Comparison of ENCODE assay signal across 8 cellular contexts in genomic region chrX:154751121-154751668, GRCh38. TPM values are rescaled to one million over a fixed set of nuclear protein-coding genes. Genes with fewer than 3 reads are reported as not detected.
DNase-seq lines count a peak whose midpoint lies in the region; ATAC-seq and TF ChIP-seq lines count a peak whose summit lies in the region.

No MANE protein-coding gene starts in this region.

- no peak overlapping the region for H2AFZ ChIP-seq in OCI-LY1 (ENCODE audit: low read length)

- ATAC-seq in psoas muscle (peak in 1 of 4 donors; percentile 30), HG02852 (IDR thresholded peaks at IDR 0.05; ENCODE audit: unreplicated experiment) (no peak), GM18907 (IDR thresholded peaks at IDR 0.05; ENCODE audit: unreplicated experiment) (no peak)

- H3K9me3 Mint-ChIP-seq in activated naive CD4-positive, alpha-beta T cell treated with anti-CD3 and anti-CD28 coated beads for 36 hours: no peaks in the 10 kb centered on the region

- H3K27me3 ChIP-seq in OCI-LY1 (ENCODE audit: insufficient read depth, low read length): no peaks in the 10 kb centered on the region
- no peaks in the 10 kb centered on the region for H3K27me3 ChIP-seq in effector memory CD4-positive, alpha-beta T cell (replicated peaks; ENCODE audit: control insufficient read depth, insufficient read depth, low read length, poor library complexity, severe bottlenecking)
- peaks cover 0 to 7% (median 0%) of the 10 kb centered on the region in 3 donors for H3K27me3 ChIP-seq in psoas muscle (ENCODE audit: insufficient read depth in 3 of 3, low read length in 2 of 3)

- peak overlapping the region; percentile 49; the same call in 1 of the 2 replicates for H3K9ac ChIP-seq in OCI-LY1 (ENCODE audit: low read length)

- in situ Hi-C loops in ACHN (cut with HindIII; ENCODE audit: low pct_ligation_motif_present, low pct_unique_long_range_greater_than_20kb, low sequenced_read_pairs): no loop called here

- no peaks in the 10 kb centered on the region for H4K20me1 ChIP-seq in OCI-LY1 (ENCODE audit: insufficient read depth, low read length)

- H3K4me1 ChIP-seq in OCI-LY1 (ENCODE audit: insufficient read depth, low read length, severe bottlenecking) (peaks cover 16% of the 10 kb centered on the region), psoas muscle (peaks cover 4% of the 10 kb centered on the region)
- peaks cover 11% of the 10 kb centered on the region for H3K4me1 ChIP-seq in effector memory CD4-positive, alpha-beta T cell (ENCODE audit: control insufficient read depth, insufficient read depth, low read length, poor library complexity, severe bottlenecking)

- H3K4me3 ChIP-seq in OCI-LY1 (ENCODE audit: low read depth, low read length, poor library complexity, severe bottlenecking) (peak overlapping the region; percentile 56), psoas muscle (peak overlapping the region; percentile 68)
- H3K4me3 ChIP-seq in effector memory CD4-positive, alpha-beta T cell (ENCODE audit: insufficient read depth, low read depth, low read length, poor library complexity, severe bottlenecking): peak overlapping the region; percentile 23

- CTCF ChIA-PET in activated naive CD4-positive, alpha-beta T cell treated with anti-CD3 and anti-CD28 coated beads for 36 hours (lab: Charles Lee): interaction anchor here (4.9 kb wide), 1 partner anchor 26 kb away, joined by 32 read pairs; no protein-coding TSS in a partner anchor

- H3K4me2 ChIP-seq in OCI-LY1 (ENCODE audit: low read length): peak overlapping the region; percentile 61

- H3K27ac ChIP-seq in OCI-LY1 (ENCODE audit: low read depth, low read length, poor library complexity, severe bottlenecking) (no peak overlapping the region), psoas muscle (no peak overlapping the region)
- no peak overlapping the region for H3K27ac ChIP-seq in effector memory CD4-positive, alpha-beta T cell (ENCODE audit: insufficient read depth, low read length, poor library complexity, severe bottlenecking)

- peak overlapping the region; percentile 55 for H3K4me3 Mint-ChIP-seq in activated naive CD4-positive, alpha-beta T cell treated with anti-CD3 and anti-CD28 coated beads for 36 hours

- WGBS in psoas muscle, 3 donors: 17 to 36% (median 26%) methylated on average over 11 to 16 of the region's 37 CpGs

- no peaks in the 10 kb centered on the region for H3K36me3 Mint-ChIP-seq in activated naive CD4-positive, alpha-beta T cell treated with anti-CD3 and anti-CD28 coated beads for 36 hours (ENCODE audit: low read depth)

- peaks cover 15% of the 10 kb centered on the region for H3K4me1 Mint-ChIP-seq in activated naive CD4-positive, alpha-beta T cell treated with anti-CD3 and anti-CD28 coated beads for 36 hours (ENCODE audit: low read depth)

- no peak overlapping the region for H3K27ac Mint-ChIP-seq in activated naive CD4-positive, alpha-beta T cell treated with anti-CD3 and anti-CD28 coated beads for 36 hours

- TF ChIP-seq CTCF in OCI-LY1 (IDR thresholded peaks at IDR 0.05; ENCODE audit: low read length): no peak
- TF ChIP-seq CTCF in psoas muscle (IDR thresholded peaks at IDR 0.05): no peak

- no peaks in the 10 kb centered on the region for H3K79me2 ChIP-seq in OCI-LY1 (ENCODE audit: insufficient read depth, low read length)

- H3K27me3 Mint-ChIP-seq in activated naive CD4-positive, alpha-beta T cell treated with anti-CD3 and anti-CD28 coated beads for 36 hours (ENCODE audit: low read depth): no peaks in the 10 kb centered on the region

- no peak for DNase-seq in activated naive CD4-positive, alpha-beta T cell treated with anti-CD3 and anti-CD28 coated beads for 36 hours
- DNase-seq in activated naive CD4-positive, alpha-beta T cell treated with Interleukin-2 at 50 U/mL for 16 hours: no peak
- DNase-seq in effector memory CD4-positive, alpha-beta T cell: peak in 2 of 3 donors; percentile 18 to 23
- peak in 1 of 2 donors; percentile 16 for DNase-seq in psoas muscle
- DNase-seq in ACHN: no peak

- no peaks in the 10 kb centered on the region for H3F3A ChIP-seq in OCI-LY1 (ENCODE audit: insufficient read depth, low read length)

- intact Hi-C loops in activated naive CD4-positive, alpha-beta T cell treated with anti-CD3 and anti-CD28 coated beads for 36 hours (cut with micrococcal nuclease): no loop called here
- intact Hi-C loops in psoas muscle (cut with DNase I): no loop called here

- H3K9me3 ChIP-seq in OCI-LY1 (ENCODE audit: low read length) (no peaks in the 10 kb centered on the region), psoas muscle (no peaks in the 10 kb centered on the region)
- H3K9me3 ChIP-seq in effector memory CD4-positive, alpha-beta T cell (ENCODE audit: control insufficient read depth, low read length): no peaks in the 10 kb centered on the region

- no peaks in the 10 kb centered on the region for H3K9me2 ChIP-seq in OCI-LY1 (ENCODE audit: low read depth, low read length)

- H3K36me3 ChIP-seq in OCI-LY1 (ENCODE audit: insufficient read depth, low read length) (no peaks in the 10 kb centered on the region), psoas muscle (ENCODE audit: insufficient read depth in 1 of 2, low read depth in 1 of 2) (no peaks in the 10 kb centered on the region)
- H3K36me3 ChIP-seq in effector memory CD4-positive, alpha-beta T cell (ENCODE audit: control insufficient read depth, insufficient read depth, low read length): no peaks in the 10 kb centered on the region

RNA-seq across cellular contexts. Expression of gene GAB3, which starts 0.3 kb away (rescaled TPM):
- total RNA-seq in activated naive CD4-positive, alpha-beta T cell treated with anti-CD3 and anti-CD28 coated beads for 36 hours: 1 to 10 TPM; 1.0 to 1.4 TPM
- total RNA-seq in psoas muscle: 1 to 10 TPM; 1.0 to 3.4 (median 1.4) TPM
- 1 to 10 TPM in 1 of 3 donors, under 1 TPM in 2; 0.61 to 3.2 (median 0.65) TPM for polyA plus RNA-seq in psoas muscle

RNA-seq across cellular contexts. Expression of gene DKC1, which starts 11.5 kb away (rescaled TPM):
- 100 to 1,000 TPM; 124 to 127 TPM for total RNA-seq in activated naive CD4-positive, alpha-beta T cell treated with anti-CD3 and anti-CD28 coated beads for 36 hours
- 10 to 100 TPM; 21.2 to 45.5 (median 34.6) TPM for total RNA-seq in psoas muscle
- polyA plus RNA-seq in psoas muscle: 10 to 100 TPM; 23.4 to 61.0 (median 38.2) TPM

RNA-seq across cellular contexts. Expression of gene MPP1, which starts 54.1 kb away (rescaled TPM):
- total RNA-seq in activated naive CD4-positive, alpha-beta T cell treated with anti-CD3 and anti-CD28 coated beads for 36 hours: 10 to 100 TPM; 23.9 to 24.3 TPM
- total RNA-seq in psoas muscle: 10 to 100 TPM; 15.1 to 21.3 (median 18.8) TPM
- polyA plus RNA-seq in psoas muscle: 10 to 100 TPM; 13.9 to 22.1 (median 15.1) TPM

Comparison
In these comparisons a context has a peak if more than half of its experiments do, and no peak if none do; other contexts are left out.
1. DNase-seq: peak in effector memory CD4-positive, alpha-beta T cell (2 of 3); none in activated naive CD4-positive, alpha-beta T cell treated with anti-CD3 and anti-CD28 coated beads for 36 hours (single experiment), activated naive CD4-positive, alpha-beta T cell treated with Interleukin-2 at 50 U/mL for 16 hours (single experiment) and ACHN (single experiment).
2. Peak in every context shown above with its lines, with median percentiles within 50 percentile points of each other: H3K4me3 ChIP-seq.